8 cellular contexts compared by ENCODE assay signal in genomic region chr1:22025368-22026154, GRCh38. TPM values are rescaled to one million over a fixed set of nuclear protein-coding genes. Genes with fewer than 3 reads are reported as not detected.
A peak's percentile ranks its signal among the peaks of the same experiment; 100 is the strongest.
DNase-seq lines count a peak whose midpoint lies in the region; ATAC-seq and TF ChIP-seq lines count a peak whose summit lies in the region.

No MANE protein-coding gene starts in this region.

- peaks cover 0 to 9% of the 10 kb centered on the region in 2 experiments; a peak in 1 of 4 replicates for H3K4me1 ChIP-seq in SK-N-SH (ENCODE audit: control insufficient read depth in 1 of 2, insufficient read depth in 2 of 2, low read depth in 1 of 2, low read length in 1 of 2)

- H3F3A ChIP-seq in SK-N-SH (replicated peaks; ENCODE audit: insufficient read depth) = peaks cover 21% of the 10 kb centered on the region

- WGBS in SK-N-SH (ENCODE audit: low lambda C conversion rate) = under 1% methylated on average over 41 of the region's 42 CpGs

- peak overlapping the region; percentile 100 for H3K9ac ChIP-seq in SK-N-SH

- H3K27ac Mint-ChIP-seq in activated naive CD4-positive, alpha-beta T cell treated with anti-CD3 and anti-CD28 coated beads, Interleukin-2, amount 50 U/mL, for 24 hours = peak overlapping the region; percentile 100

- H3K27me3 Mint-ChIP-seq in activated naive CD4-positive, alpha-beta T cell treated with anti-CD3 and anti-CD28 coated beads, Interleukin-2, amount 50 U/mL, for 24 hours = no peaks in the 10 kb centered on the region

- no peak for TF ChIP-seq RAD21 in SK-N-SH (IDR thresholded peaks at IDR 0.05; ENCODE audit: low read length)

- ATAC-seq in HG02610 (IDR thresholded peaks at IDR 0.05; ENCODE audit: unreplicated experiment) (peak; percentile 69), omental fat pad (ENCODE audit: low FRiP score) (peak; percentile 93)

- peak overlapping the region; percentile 92 for H2AFZ ChIP-seq in SK-N-SH (ENCODE audit: low read depth)

- peaks cover 65% of the 10 kb centered on the region for H3K4me1 Mint-ChIP-seq in activated naive CD4-positive, alpha-beta T cell treated with anti-CD3 and anti-CD28 coated beads, Interleukin-2, amount 50 U/mL, for 24 hours

- H3K27ac ChIP-seq in SK-N-SH (ENCODE audit: low read depth in 2 of 2, low read length in 1 of 2) = peak overlapping the region; percentile 93 to 99
- peak overlapping the region; percentile 89 for H3K27ac ChIP-seq in temporal lobe (ENCODE audit: low read depth, low read length)

- peak; percentile 92 for DNase-seq in NCI-H1092 treated with DMSO at 0.1 percent for 48 hours (lab: John Stamatoyannopoulos, UW)
- DNase-seq in SK-N-SH = peak; percentile 89
- peak; percentile 69 for DNase-seq in glomerular endothelial cell (ENCODE audit: extremely low read depth, low read depth, low spot score)
- peak; percentile 60 for DNase-seq in omental fat pad (ENCODE audit: low spot score)

- H3K79me2 ChIP-seq in SK-N-SH (ENCODE audit: insufficient read depth) = peaks cover 17% of the 10 kb centered on the region

- no peaks in the 10 kb centered on the region for H3K9me3 Mint-ChIP-seq in activated naive CD4-positive, alpha-beta T cell treated with anti-CD3 and anti-CD28 coated beads, Interleukin-2, amount 50 U/mL, for 24 hours

- H3K9me2 ChIP-seq in SK-N-SH = no peaks in the 10 kb centered on the region

- no peaks in the 10 kb centered on the region for H4K20me1 ChIP-seq in SK-N-SH (ENCODE audit: insufficient read depth)

- CTCF ChIA-PET in SK-N-SH (lab: Yijun Ruan, JAX) = interaction anchor here (0.6 to 1.9 kb wide), 10 partner anchors 26 to 535 kb away, joined by 3 to 7 read pairs (median 3); partner anchors contain the start of genes CDC42 and HSPG2

- no peaks in the 10 kb centered on the region for H3K9me3 ChIP-seq in SK-N-SH

- H3K4me3 ChIP-seq in GM08714 (ENCODE audit: low read length) = peak overlapping the region; percentile 95
- peak overlapping the region; percentile 77 to 97 for H3K4me3 ChIP-seq in SK-N-SH (ENCODE audit: low read depth in 2 of 2, low read length in 1 of 2)

- H3K36me3 Mint-ChIP-seq in activated naive CD4-positive, alpha-beta T cell treated with anti-CD3 and anti-CD28 coated beads, Interleukin-2, amount 50 U/mL, for 24 hours = peaks cover 3% of the 10 kb centered on the region

- peak overlapping the region; percentile 97 for H3K4me3 Mint-ChIP-seq in activated naive CD4-positive, alpha-beta T cell treated with anti-CD3 and anti-CD28 coated beads, Interleukin-2, amount 50 U/mL, for 24 hours

- POLR2A ChIA-PET in SK-N-SH (lab: Yijun Ruan, JAX) = interaction anchor here (0.6 to 2.7 kb wide), 3 partner anchors 10 to 244 kb away, joined by 3 to 29 read pairs (median 4); partner anchors contain the start of gene CDC42

- peaks cover 0 to 2% of the 10 kb centered on the region in 2 experiments for H3K36me3 ChIP-seq in SK-N-SH (replicated peaks in 1 of 2; ENCODE audit: control insufficient read depth in 1 of 2, insufficient read depth in 2 of 2, low read length in 1 of 2)

- no peaks in the 10 kb centered on the region for H3K27me3 ChIP-seq in SK-N-SH (ENCODE audit: insufficient read depth)

- TF ChIP-seq CTCF in SK-N-SH (IDR thresholded peaks at IDR 0.05) = no peak
- no peak for TF ChIP-seq CTCF in omental fat pad (IDR thresholded peaks at IDR 0.05)

- H3K4me2 ChIP-seq in SK-N-SH = peak overlapping the region; percentile 90

- 0 out of 4 replicates have a peak, but pooled peaks of 1 of the 2 experiments have one; percentile 6 for TF ChIP-seq EP300 in SK-N-SH (IDR thresholded peaks at IDR 0.05; ENCODE audit: borderline replicate concordance in 1 of 2, low read depth in 1 of 2, low read length in 1 of 2)

TF ChIP-seq in SK-N-SH, 30 proteins besides CTCF, POLR2A, EP300 and RAD21 (continues in another document):
- peak; percentile 82 for TF ChIP-seq MAX (IDR thresholded peaks at IDR 0.05; ENCODE audit: low read depth)
- TF ChIP-seq EZH2phosphoT487 (IDR thresholded peaks at IDR 0.05; ENCODE audit: borderline replicate concordance, low read depth) = no peak
- TF ChIP-seq USF1 (IDR thresholded peaks at IDR 0.05; ENCODE audit: borderline replicate concordance, low read depth) = no peak
- peak; percentile 5; the same call in 1 of the 2 replicates for TF ChIP-seq SMC3 (IDR thresholded peaks at IDR 0.05; ENCODE audit: low read depth, low read length)
- TF ChIP-seq NFIC (IDR thresholded peaks at IDR 0.05; ENCODE audit: borderline replicate concordance) = no peak
- TF ChIP-seq GATA2 (CRISPR knock-in tag; IDR thresholded peaks at IDR 0.05) = peak; percentile 74
- peak; percentile 42 for TF ChIP-seq MXI1 (IDR thresholded peaks at IDR 0.05; ENCODE audit: low read depth, low read length)
- peak; percentile 64 for TF ChIP-seq FOSL2 (IDR thresholded peaks at IDR 0.05; ENCODE audit: borderline replicate concordance, low read depth)
- peak; percentile 10; the same call in 1 of the 2 replicates for TF ChIP-seq PBX3 (IDR thresholded peaks at IDR 0.05)
- TF ChIP-seq TAF1 (IDR thresholded peaks at IDR 0.05; ENCODE audit: borderline replicate concordance, low read depth, low read length) = peak; percentile 78; the same call in 1 of the 2 replicates
- peak; percentile 76 for TF ChIP-seq CHD2 (IDR thresholded peaks at IDR 0.05; ENCODE audit: low read length, partially characterized antibody)
- no peak for TF ChIP-seq IRF3 (IDR thresholded peaks at IDR 0.05; ENCODE audit: low read depth, low read length)
- TF ChIP-seq GABPA (IDR thresholded peaks at IDR 0.05; ENCODE audit: low read depth) = peak; percentile 94
- no peak for TF ChIP-seq USF2 (IDR thresholded peaks at IDR 0.05; ENCODE audit: borderline replicate concordance, low read depth, low read length)
- peak; percentile 91; the same call in 1 of the 2 replicates for TF ChIP-seq MEF2A (IDR thresholded peaks at IDR 0.05; ENCODE audit: borderline replicate concordance, low read depth)
- TF ChIP-seq SIN3A (IDR thresholded peaks at IDR 0.05; ENCODE audit: borderline replicate concordance, low read depth, low read length) = peak; percentile 50; the same call in 1 of the 2 replicates
- no peak for TF ChIP-seq RXRA (IDR thresholded peaks at IDR 0.05; ENCODE audit: borderline replicate concordance, low read depth)
- TF ChIP-seq ELF1 (IDR thresholded peaks at IDR 0.05) = peak; percentile 74; the same call in 1 of the 2 replicates
- peak; percentile 74 for TF ChIP-seq RCOR1 (IDR thresholded peaks at IDR 0.05; ENCODE audit: low read length)
- TF ChIP-seq RFX5 (IDR thresholded peaks at IDR 0.05; ENCODE audit: low read length) = no peak
- TF ChIP-seq YY1 (IDR thresholded peaks at IDR 0.05; ENCODE audit: low read depth) = 0 out of 2 replicates have a peak, but pooled peaks have one; percentile 1

RNA-seq across cellular contexts. Expression of gene CELA3A, which starts 24.1 kb away (rescaled TPM):
- not detected in 2 replicates for polyA plus RNA-seq in SK-N-SH (2012; rRNA removed)
- polyA plus RNA-seq in SK-N-SH (2012; cell fraction: cytosol; rRNA removed) = not detected in 2 replicates
- polyA plus RNA-seq in SK-N-SH (2012; cell fraction: nucleus; rRNA removed) = not detected in 2 replicates
- not detected in 2 replicates for total RNA-seq in glomerular endothelial cell
- total RNA-seq in omental fat pad = 1 to 10 TPM in 1 of 4 donors, under 1 TPM in 1, not detected in 2; 0.74 to 2.4 TPM
- not detected for total RNA-seq in temporal lobe

RNA-seq across cellular contexts. Expression of gene CDC42, which starts 26.9 kb away (rescaled TPM):
- 113 and 148 TPM in 2 replicates for polyA plus RNA-seq in SK-N-SH (2012; rRNA removed)
- 170 and 181 TPM in 2 replicates for polyA plus RNA-seq in SK-N-SH (2012; cell fraction: cytosol; rRNA removed)
- polyA plus RNA-seq in SK-N-SH (2012; cell fraction: nucleus; rRNA removed) = 43.6 and 77.8 TPM in 2 replicates
- total RNA-seq in glomerular endothelial cell = 349 and 429 TPM in 2 replicates
- total RNA-seq in omental fat pad = 100 to 1,000 TPM; 186 to 260 (median 205) TPM
- 313 TPM for total RNA-seq in temporal lobe

RNA-seq across cellular contexts. Expression of gene CELA3B, which starts 48.7 kb away (rescaled TPM):
- polyA plus RNA-seq in SK-N-SH (2012; rRNA removed) = not detected in 2 replicates
- not detected in 2 replicates for polyA plus RNA-seq in SK-N-SH (2012; cell fraction: cytosol; rRNA removed)
- polyA plus RNA-seq in SK-N-SH (2012; cell fraction: nucleus; rRNA removed) = not detected in 2 replicates
- not detected in 2 replicates for total RNA-seq in glomerular endothelial cell
- total RNA-seq in omental fat pad = 1 to 10 TPM in 1 of 4 donors, not detected in 3; 2.0 TPM
- not detected for total RNA-seq in temporal lobe

Comparison
In these comparisons a context has a peak if more than half of its experiments do, and no peak if none do; other contexts are left out.
1. Peak in every context shown above with its lines: DNase-seq, ATAC-seq, H3K4me3 ChIP-seq and H3K27ac ChIP-seq.